In genomic region chr5:61416010-61416409, GRCh38 we compare ENCODE assay signal across 13 cellular contexts.
DNase-seq lines count a peak whose midpoint lies in the region; ATAC-seq and TF ChIP-seq lines count a peak whose summit lies in the region.
"Had no signal": no experiment of that assay in that cellular context is flagged by ENCODE, and none has a peak within 500 bp of the region (broad histone marks: within the 10 kb centered on the region; RNA-seq: fewer than 3 reads in every experiment).

No MANE protein-coding gene starts in this region.

- H3K27ac ChIP-seq in Panc1 (ENCODE audit: low read length) (no peak overlapping the region), hepatocyte (peak overlapping the region; percentile 35)
- H3K27ac ChIP-seq: upper lobe of left lung had no signal

- no peak for DNase-seq in activated CD4-positive, alpha-beta T cell treated with anti-CD3 and anti-CD28 coated beads for 36 hours
- DNase-seq in activated CD4-positive, alpha-beta T cell treated with anti-CD3 and anti-CD28 coated beads, Interleukin-2, amount 10 ng/mL, durations not matched to agents 7 days and 5 days: no peak
- no peak for DNase-seq in Panc1 (ENCODE audit: low read depth, low spot score)
- DNase-seq in hepatocyte (ENCODE audit: low spot score): peak; percentile 17
- DNase-seq in stimulated activated effector memory CD8-positive, alpha-beta T cell treated with anti-CD3 and anti-CD28 coated beads, Interleukin-12 subunit alpha, Interleukin-12 subunit beta, amount 100 ng/mL, for 72 hours (ENCODE audit: low spot score in 2 of 2): no peak
- no peak for DNase-seq in foreskin fibroblast
- no peak for DNase-seq in NCI-H1694 treated with DMSO at 0.1 percent for 48 hours (lab: John Stamatoyannopoulos, UW)
- no peak for DNase-seq in effector CD4-positive, alpha-beta T cell
- DNase-seq: activated effector memory CD4-positive, alpha-beta T cell treated with Interleukin-2 at 50 U/mL for 16 hours; hippocampal formation; NCI-H446; upper lobe of left lung had no signal

- CTCF ChIA-PET in activated CD4-positive, alpha-beta T cell treated with anti-CD3 and anti-CD28 coated beads for 36 hours (lab: Charles Lee): interaction anchor here (1.3 kb wide), 1 partner anchor 242 kb away, joined by 3 read pairs; no protein-coding TSS in a partner anchor
- CTCF ChIA-PET in activated CD4-positive, alpha-beta T cell treated with anti-CD3 and anti-CD28 coated beads, Interleukin-2, amount 10 ng/mL, durations not matched to agents 7 days and 5 days (lab: Charles Lee): interaction anchor here (0.6 to 1.0 kb wide), 2 partner anchors 85 to 518 kb away, joined by 3 read pairs; no protein-coding TSS in a partner anchor
- CTCF ChIA-PET in Panc1 (lab: Charles Lee): no interaction called here

- H3K4me3 Mint-ChIP-seq in activated CD4-positive, alpha-beta T cell treated with anti-CD3 and anti-CD28 coated beads for 36 hours: no peak overlapping the region
- H3K4me3 Mint-ChIP-seq in activated CD4-positive, alpha-beta T cell treated with anti-CD3 and anti-CD28 coated beads, Interleukin-2, amount 10 ng/mL, durations not matched to agents 7 days and 5 days: no peak overlapping the region
- no peak overlapping the region for H3K4me3 Mint-ChIP-seq in stimulated activated effector memory CD8-positive, alpha-beta T cell treated with anti-CD3 and anti-CD28 coated beads, Interleukin-12 subunit alpha, Interleukin-12 subunit beta, amount 100 ng/mL, for 72 hours
- H3K4me3 Mint-ChIP-seq: memory B cell had no signal

- H3K9me2 ChIP-seq in hepatocyte (replicated peaks; ENCODE audit: insufficient read depth): no peaks in the 10 kb centered on the region

- POLR2A ChIA-PET in activated CD4-positive, alpha-beta T cell treated with anti-CD3 and anti-CD28 coated beads for 36 hours (lab: Charles Lee): no interaction called here
- POLR2A ChIA-PET in activated CD4-positive, alpha-beta T cell treated with anti-CD3 and anti-CD28 coated beads, Interleukin-2, amount 10 ng/mL, durations not matched to agents 7 days and 5 days (lab: Charles Lee): no interaction called here
- POLR2A ChIA-PET in Panc1 (lab: Charles Lee): interaction anchor here (0.7 kb wide), 1 partner anchor 66 kb away, joined by 3 read pairs; no protein-coding TSS in a partner anchor

- H3K9me3 Mint-ChIP-seq in activated CD4-positive, alpha-beta T cell treated with anti-CD3 and anti-CD28 coated beads for 36 hours (ENCODE audit: low read depth): no peaks in the 10 kb centered on the region
- H3K9me3 Mint-ChIP-seq in activated CD4-positive, alpha-beta T cell treated with anti-CD3 and anti-CD28 coated beads, Interleukin-2, amount 10 ng/mL, durations not matched to agents 7 days and 5 days: peaks cover 2% of the 10 kb centered on the region
- no peaks in the 10 kb centered on the region for H3K9me3 Mint-ChIP-seq in stimulated activated effector memory CD8-positive, alpha-beta T cell treated with anti-CD3 and anti-CD28 coated beads, Interleukin-12 subunit alpha, Interleukin-12 subunit beta, amount 100 ng/mL, for 72 hours
- H3K9me3 Mint-ChIP-seq: memory B cell had no signal

- intact Hi-C loops in activated CD4-positive, alpha-beta T cell treated with anti-CD3 and anti-CD28 coated beads for 36 hours (cut with DNase I, micrococcal nuclease): no loop called here
- intact Hi-C loops in Panc1 (cut with micrococcal nuclease; ENCODE audit: unreplicated experiment): no loop called here

- peaks cover 32% of the 10 kb centered on the region for H4K20me1 ChIP-seq in hepatocyte (ENCODE audit: insufficient read depth, poor library complexity, severe bottlenecking)

- H3K4me3 ChIP-seq in Panc1 (ENCODE audit: low read depth in 2 of 2, low read length in 2 of 2) (no peak overlapping the region), hepatocyte (no peak overlapping the region), foreskin fibroblast (ENCODE audit: low read depth in 1 of 2, low read length in 2 of 2) (no peak overlapping the region)
- H3K4me3 ChIP-seq: upper lobe of left lung had no signal

- H3K27me3 ChIP-seq in Panc1 (ENCODE audit: control insufficient read depth, insufficient read depth, low read length): no peaks in the 10 kb centered on the region
- H3K27me3 ChIP-seq in hepatocyte: no peaks in the 10 kb centered on the region
- H3K27me3 ChIP-seq: upper lobe of left lung had no signal

- no peak overlapping the region for H2AFZ ChIP-seq in hepatocyte

- peak; percentile 58 for ATAC-seq in activated CD4-positive, alpha-beta T cell treated with anti-CD3 and anti-CD28 coated beads for 36 hours
- ATAC-seq in Panc1: peak; percentile 63
- peak; percentile 80 for ATAC-seq in stimulated activated effector memory CD8-positive, alpha-beta T cell treated with anti-CD3 and anti-CD28 coated beads, Interleukin-12 subunit alpha, Interleukin-12 subunit beta, amount 100 ng/mL, for 72 hours

- no peaks in the 10 kb centered on the region for H3K36me3 Mint-ChIP-seq in activated CD4-positive, alpha-beta T cell treated with anti-CD3 and anti-CD28 coated beads for 36 hours (ENCODE audit: low read depth)
- no peaks in the 10 kb centered on the region for H3K36me3 Mint-ChIP-seq in activated CD4-positive, alpha-beta T cell treated with anti-CD3 and anti-CD28 coated beads, Interleukin-2, amount 10 ng/mL, durations not matched to agents 7 days and 5 days (ENCODE audit: low read depth)
- H3K36me3 Mint-ChIP-seq in stimulated activated effector memory CD8-positive, alpha-beta T cell treated with anti-CD3 and anti-CD28 coated beads, Interleukin-12 subunit alpha, Interleukin-12 subunit beta, amount 100 ng/mL, for 72 hours: no peaks in the 10 kb centered on the region

- no peak overlapping the region for H3K27ac Mint-ChIP-seq in activated CD4-positive, alpha-beta T cell treated with anti-CD3 and anti-CD28 coated beads for 36 hours
- H3K27ac Mint-ChIP-seq in activated CD4-positive, alpha-beta T cell treated with anti-CD3 and anti-CD28 coated beads, Interleukin-2, amount 10 ng/mL, durations not matched to agents 7 days and 5 days: no peak overlapping the region
- peak overlapping the region; percentile 49 for H3K27ac Mint-ChIP-seq in stimulated activated effector memory CD8-positive, alpha-beta T cell treated with anti-CD3 and anti-CD28 coated beads, Interleukin-12 subunit alpha, Interleukin-12 subunit beta, amount 100 ng/mL, for 72 hours
- H3K27ac Mint-ChIP-seq: memory B cell had no signal

- no peak overlapping the region for H3K4me2 ChIP-seq in hepatocyte

- no TSS peak for BruUV-seq in Panc1 (replicated peaks; lab: Mats Ljungman, UMichigan)

- H3K27me3 Mint-ChIP-seq in activated CD4-positive, alpha-beta T cell treated with anti-CD3 and anti-CD28 coated beads for 36 hours: no peaks in the 10 kb centered on the region
- no peaks in the 10 kb centered on the region for H3K27me3 Mint-ChIP-seq in activated CD4-positive, alpha-beta T cell treated with anti-CD3 and anti-CD28 coated beads, Interleukin-2, amount 10 ng/mL, durations not matched to agents 7 days and 5 days
- H3K27me3 Mint-ChIP-seq: memory B cell had no signal

- H3K79me2 ChIP-seq in hepatocyte: peaks cover 91% of the 10 kb centered on the region

- H3K9me3 ChIP-seq in Panc1 (ENCODE audit: control insufficient read depth, insufficient read depth, low read depth, low read length): no peaks in the 10 kb centered on the region
- H3K9me3 ChIP-seq in hepatocyte (ENCODE audit: low read depth): no peaks in the 10 kb centered on the region
- H3K9me3 ChIP-seq: upper lobe of left lung had no signal

- H3K36me3 ChIP-seq in Panc1 (ENCODE audit: control insufficient read depth, insufficient read depth, low read length) (no peaks in the 10 kb centered on the region), hepatocyte (replicated peaks; ENCODE audit: insufficient read depth, low read depth) (no peaks in the 10 kb centered on the region)
- H3K36me3 ChIP-seq: upper lobe of left lung had no signal

- in situ Hi-C loops in Panc1 (cut with HindIII; ENCODE audit: low pct_unique_long_range_greater_than_20kb, low sequenced_read_pairs): no loop called here

- peaks cover 27% of the 10 kb centered on the region for H3K4me1 Mint-ChIP-seq in activated CD4-positive, alpha-beta T cell treated with anti-CD3 and anti-CD28 coated beads for 36 hours
- H3K4me1 Mint-ChIP-seq in activated CD4-positive, alpha-beta T cell treated with anti-CD3 and anti-CD28 coated beads, Interleukin-2, amount 10 ng/mL, durations not matched to agents 7 days and 5 days: no peaks in the 10 kb centered on the region
- peaks cover 40% of the 10 kb centered on the region for H3K4me1 Mint-ChIP-seq in stimulated activated effector memory CD8-positive, alpha-beta T cell treated with anti-CD3 and anti-CD28 coated beads, Interleukin-12 subunit alpha, Interleukin-12 subunit beta, amount 100 ng/mL, for 72 hours

- no peak for TF ChIP-seq CTCF in Panc1 (IDR thresholded peaks at IDR 0.05)
- TF ChIP-seq CTCF in hepatocyte (IDR thresholded peaks at IDR 0.05; ENCODE audit: poor library complexity): no peak
- TF ChIP-seq CTCF in foreskin fibroblast (IDR thresholded peaks at IDR 0.05; ENCODE audit: low read depth, low read length): no peak

- 39% methylated on average over 5 of the region's 5 CpGs for WGBS in hepatocyte (ENCODE audit: low lambda C conversion rate, missing lambda C conversion rate)

- H3K4me1 ChIP-seq in Panc1 (ENCODE audit: control insufficient read depth, insufficient read depth, low read length) (peaks cover 7% of the 10 kb centered on the region; the same call in 1 of the 2 replicates), hepatocyte (ENCODE audit: insufficient read depth) (peaks cover 6% of the 10 kb centered on the region)
